Comparison of ENCODE assay signal across 15 cellular contexts in genomic region chrX:95885074-95885473, GRCh38.
DNase-seq lines count a peak whose midpoint lies in the region; TF ChIP-seq lines count a peak whose summit lies in the region.
"Had no signal": no experiment of that assay in that cellular context is flagged by ENCODE, and none has a peak within 500 bp of the region (broad histone marks: within the 10 kb centered on the region; RNA-seq: fewer than 3 reads in every experiment).

No MANE protein-coding gene starts in this region.

- H3K4me2 ChIP-seq in hepatocyte = no peak overlapping the region
- H3K4me2 ChIP-seq: BLaER1 treated with 17β-estradiol and CSF1 and Interleukin-3, amounts not matched to agents 10 nM and 100 nM had no signal

- TF ChIP-seq CTCF in hepatocyte (IDR thresholded peaks at IDR 0.05; ENCODE audit: poor library complexity) = no peak

- DNase-seq in NCI-H460 (ENCODE audit: extremely low read depth, low read depth) (peak; percentile 23), dermis blood vessel endothelial cell (peak; percentile 5), hepatocyte (ENCODE audit: low spot score) (peak; percentile 42), skeletal muscle cell (ENCODE audit: low read depth) (peak; percentile 63), glomerular visceral epithelial cell (ENCODE audit: extremely low spot score) (no peak), putamen (ENCODE audit: low spot score) (no peak)
- DNase-seq in activated CD8-positive, alpha-beta memory T cell treated with anti-CD3 and anti-CD28 coated beads, Interleukin-2, amount 50 U/mL, for 48 hours = no peak
- DNase-seq in stimulated activated CD4-positive, alpha-beta T cell treated with anti-CD3 and anti-CD28 coated beads, Interleukin-15, amount 100 ng/mL, for 24 hours = no peak
- DNase-seq: activated CD4-positive, alpha-beta T cell treated with anti-CD3 and anti-CD28 coated beads, Interleukin-2, amount 10 ng/mL, durations not matched to agents 7 days and 5 days; endodermal cell; NCI-H1436 treated with DMSO at 0.1 percent for 48 hours; NCI-H526; stimulated activated naive CD8-positive, alpha-beta T cell treated with anti-CD3 and anti-CD28 coated beads, Interleukin-15, Interleukin-2, amounts not matched to agents 100 U/mL and 50 U/mL, for 24 hours had no signal

- H2AFZ ChIP-seq in hepatocyte = no peak overlapping the region
- H2AFZ ChIP-seq: parathyroid adenoma had no signal

- WGBS in hepatocyte (ENCODE audit: low lambda C conversion rate, missing lambda C conversion rate) = 48% methylated on average over 3 of the region's 3 CpGs

- H3K27me3 ChIP-seq in hepatocyte = no peaks in the 10 kb centered on the region

- no peaks in the 10 kb centered on the region for H3K9me3 ChIP-seq in hepatocyte (ENCODE audit: low read depth)
- H3K9me3 ChIP-seq: BLaER1 treated with 17β-estradiol and CSF1 and Interleukin-3, amounts not matched to agents 10 nM and 100 nM had no signal

- H3K4me1 ChIP-seq in hepatocyte (ENCODE audit: insufficient read depth) = peaks cover 6% of the 10 kb centered on the region
- H3K4me1 ChIP-seq: BLaER1 treated with 17β-estradiol and CSF1 and Interleukin-3, amounts not matched to agents 10 nM and 100 nM; parathyroid adenoma had no signal

- H3K27ac ChIP-seq in hepatocyte = peak overlapping the region; percentile 72
- H3K27ac ChIP-seq: BLaER1 treated with 17β-estradiol and CSF1 and Interleukin-3, amounts not matched to agents 10 nM and 100 nM; parathyroid adenoma had no signal

- H3K79me2 ChIP-seq in hepatocyte = no peaks in the 10 kb centered on the region
- H3K79me2 ChIP-seq: parathyroid adenoma had no signal

- H3K4me3 ChIP-seq in hepatocyte = no peak overlapping the region
- no peak overlapping the region for H3K4me3 ChIP-seq in skeletal muscle cell (ENCODE audit: low read depth, low read length)
- H3K4me3 ChIP-seq: BLaER1 treated with 17β-estradiol and CSF1 and Interleukin-3, amounts not matched to agents 10 nM and 100 nM had no signal

- H3K9me2 ChIP-seq in hepatocyte (replicated peaks; ENCODE audit: insufficient read depth) = no peaks in the 10 kb centered on the region

- H3K36me3 ChIP-seq in hepatocyte (replicated peaks; ENCODE audit: insufficient read depth, low read depth) = no peaks in the 10 kb centered on the region
- H3K36me3 ChIP-seq: BLaER1 treated with 17β-estradiol and CSF1 and Interleukin-3, amounts not matched to agents 10 nM and 100 nM had no signal

- no peaks in the 10 kb centered on the region for H4K20me1 ChIP-seq in hepatocyte (ENCODE audit: insufficient read depth, poor library complexity, severe bottlenecking)
- H4K20me1 ChIP-seq: BLaER1 treated with 17β-estradiol and CSF1 and Interleukin-3, amounts not matched to agents 10 nM and 100 nM had no signal

Comparison
In these comparisons a context has a peak if more than half of its experiments do, and no peak if none do; other contexts are left out.
1. DNase-seq: peak in NCI-H460 (single experiment), dermis blood vessel endothelial cell (single experiment), hepatocyte (single experiment) and skeletal muscle cell (single experiment); none in activated CD8-positive, alpha-beta memory T cell treated with anti-CD3 and anti-CD28 coated beads, Interleukin-2, amount 50 U/mL, for 48 hours (single experiment), stimulated activated CD4-positive, alpha-beta T cell treated with anti-CD3 and anti-CD28 coated beads, Interleukin-15, amount 100 ng/mL, for 24 hours (single experiment), glomerular visceral epithelial cell (single experiment) and putamen (single experiment).